ENCODE assay signal across 24 cellular contexts in genomic region chr1:28571911-28572310, GRCh38. TPM values are rescaled to one million over a fixed set of nuclear protein-coding genes. Genes with fewer than 3 reads are reported as not detected.
"Had no signal": no experiment of that assay in that cellular context is flagged by ENCODE, and none has a peak within 500 bp of the region (broad histone marks: within the 10 kb centered on the region; RNA-seq: fewer than 3 reads in every experiment).

No MANE protein-coding gene starts in this region.

- H3K36me3 ChIP-seq: colonic mucosa had no signal

- H3K4me1 ChIP-seq: adrenal gland, body of pancreas, colonic mucosa, esophagus squamous epithelium had no signal

- H3K4me1 Mint-ChIP-seq: activated CD4-positive, alpha-beta T cell treated with anti-CD3 and anti-CD28 coated beads, Interleukin-2, amount 10 ng/mL, durations not matched to agents 7 days and 5 days; activated naive CD4-positive, alpha-beta T cell treated with anti-CD3 and anti-CD28 coated beads, Interleukin-2, amount 50 U/mL, for 24 hours; activated naive CD8-positive, alpha-beta T cell treated with anti-CD3 and anti-CD28 coated beads for 36 hours; activated naive CD8-positive, alpha-beta T cell treated with anti-CD3 and anti-CD28 coated beads, Interleukin-2, amount 50 U/mL, for 24 hours had no signal

- H3K27me3 ChIP-seq: adrenal gland, body of pancreas, colonic mucosa, esophagus squamous epithelium had no signal

- H3K9me3 Mint-ChIP-seq: activated CD4-positive, alpha-beta memory T cell treated with anti-CD3 and anti-CD28 coated beads, Interleukin-2, amount 10 ng/mL, durations not matched to agents 7 days and 5 days; activated CD4-positive, alpha-beta T cell treated with anti-CD3 and anti-CD28 coated beads, Interleukin-2, amount 10 ng/mL, durations not matched to agents 7 days and 5 days; activated naive CD4-positive, alpha-beta T cell treated with anti-CD3 and anti-CD28 coated beads, Interleukin-2, amount 50 U/mL, for 24 hours; activated naive CD8-positive, alpha-beta T cell treated with anti-CD3 and anti-CD28 coated beads for 36 hours; activated naive CD8-positive, alpha-beta T cell treated with anti-CD3 and anti-CD28 coated beads, Interleukin-2, amount 50 U/mL, for 24 hours; activated T-cell treated with anti-CD3 and anti-CD28 coated beads, Interleukin-2, amount 50 U/mL, for 24 hours; activated T-cell treated with anti-CD3 and anti-CD28 coated beads, Interleukin-2, amount 50 U/mL, for 72 hours; T-cell had no signal

- H3K27ac ChIP-seq: adrenal gland, body of pancreas, colonic mucosa, esophagus squamous epithelium had no signal

- H3K27me3 Mint-ChIP-seq: activated CD4-positive, alpha-beta memory T cell treated with anti-CD3 and anti-CD28 coated beads, Interleukin-2, amount 10 ng/mL, durations not matched to agents 7 days and 5 days; activated CD4-positive, alpha-beta T cell treated with anti-CD3 and anti-CD28 coated beads, Interleukin-2, amount 10 ng/mL, durations not matched to agents 7 days and 5 days; activated naive CD4-positive, alpha-beta T cell treated with anti-CD3 and anti-CD28 coated beads, Interleukin-2, amount 50 U/mL, for 24 hours; activated naive CD8-positive, alpha-beta T cell treated with anti-CD3 and anti-CD28 coated beads for 36 hours; activated naive CD8-positive, alpha-beta T cell treated with anti-CD3 and anti-CD28 coated beads, Interleukin-2, amount 50 U/mL, for 24 hours; activated T-cell treated with anti-CD3 and anti-CD28 coated beads, Interleukin-2, amount 50 U/mL, for 24 hours; T-cell had no signal

- H3K4me3 Mint-ChIP-seq: activated CD4-positive, alpha-beta memory T cell treated with anti-CD3 and anti-CD28 coated beads, Interleukin-2, amount 10 ng/mL, durations not matched to agents 7 days and 5 days; activated CD4-positive, alpha-beta T cell treated with anti-CD3 and anti-CD28 coated beads, Interleukin-2, amount 10 ng/mL, durations not matched to agents 7 days and 5 days; activated naive CD4-positive, alpha-beta T cell treated with anti-CD3 and anti-CD28 coated beads, Interleukin-2, amount 50 U/mL, for 24 hours; activated naive CD8-positive, alpha-beta T cell treated with anti-CD3 and anti-CD28 coated beads for 36 hours; activated naive CD8-positive, alpha-beta T cell treated with anti-CD3 and anti-CD28 coated beads, Interleukin-2, amount 50 U/mL, for 24 hours; activated T-cell treated with anti-CD3 and anti-CD28 coated beads, Interleukin-2, amount 50 U/mL, for 24 hours; activated T-cell treated with anti-CD3 and anti-CD28 coated beads, Interleukin-2, amount 50 U/mL, for 72 hours; T-cell had no signal

- H3K4me3 ChIP-seq: adrenal gland, body of pancreas, colonic mucosa, esophagus squamous epithelium had no signal

- H3K9me3 ChIP-seq: adrenal gland, body of pancreas, colonic mucosa, esophagus squamous epithelium had no signal

- H3K27ac Mint-ChIP-seq: activated CD4-positive, alpha-beta memory T cell treated with anti-CD3 and anti-CD28 coated beads, Interleukin-2, amount 10 ng/mL, durations not matched to agents 7 days and 5 days; activated CD4-positive, alpha-beta T cell treated with anti-CD3 and anti-CD28 coated beads, Interleukin-2, amount 10 ng/mL, durations not matched to agents 7 days and 5 days; activated naive CD4-positive, alpha-beta T cell treated with anti-CD3 and anti-CD28 coated beads, Interleukin-2, amount 50 U/mL, for 24 hours; activated naive CD8-positive, alpha-beta T cell treated with anti-CD3 and anti-CD28 coated beads for 36 hours; activated naive CD8-positive, alpha-beta T cell treated with anti-CD3 and anti-CD28 coated beads, Interleukin-2, amount 50 U/mL, for 24 hours; T-cell had no signal

- DNase-seq: activated CD4-positive, alpha-beta memory T cell treated with anti-CD3 and anti-CD28 coated beads, Interleukin-2, amount 10 ng/mL, durations not matched to agents 7 days and 5 days; activated CD4-positive, alpha-beta T cell treated with anti-CD3 and anti-CD28 coated beads for 1 hour; activated CD4-positive, alpha-beta T cell treated with anti-CD3 and anti-CD28 coated beads for 4 hours; activated CD4-positive, alpha-beta T cell treated with anti-CD3 and anti-CD28 coated beads, Interleukin-2, amount 10 ng/mL, durations not matched to agents 7 days and 5 days; activated CD4-positive, alpha-beta T cell treated with anti-CD3 and anti-CD28 coated beads, Interleukin-2, amount 50 U/mL, for 4 hours; activated CD8-positive, alpha-beta memory T cell treated with anti-CD3 and anti-CD28 coated beads, Interleukin-2, amount 50 U/mL, for 48 hours; activated gamma-delta T cell; activated naive CD4-positive, alpha-beta T cell; activated naive CD8-positive, alpha-beta T cell treated with anti-CD3 and anti-CD28 coated beads for 36 hours; activated naive CD8-positive, alpha-beta T cell treated with anti-CD3 and anti-CD28 coated beads, Interleukin-2, amount 50 U/mL, for 24 hours; activated T-cell treated with anti-CD3 and anti-CD28 coated beads for 4 hours; activated T-cell treated with anti-CD3 and anti-CD28 coated beads, Interleukin-2, amount 50 U/mL, for 24 hours; activated T-cell treated with anti-CD3 and anti-CD28 coated beads, Interleukin-2, amount 50 U/mL, for 72 hours; adrenal gland; amygdala; body of pancreas; caudate nucleus; colonic mucosa; effector CD8-positive, alpha-beta T cell; esophagus squamous epithelium; head of caudate nucleus; T-cell; T-helper 2 cell had no signal

- ATAC-seq: activated naive CD8-positive, alpha-beta T cell treated with anti-CD3 and anti-CD28 coated beads, Interleukin-2, amount 50 U/mL, for 24 hours; body of pancreas; T-cell had no signal

RNA-seq across cellular contexts. Expression of gene RAB42, which starts 20.2 kb away (rescaled TPM):
- total RNA-seq: activated CD4-positive, alpha-beta memory T cell treated with anti-CD3 and anti-CD28 coated beads, Interleukin-2, amount 10 ng/mL, durations not matched to agents 7 days and 5 days; activated CD4-positive, alpha-beta T cell treated with anti-CD3 and anti-CD28 coated beads, Interleukin-2, amount 10 ng/mL, durations not matched to agents 7 days and 5 days; activated naive CD8-positive, alpha-beta T cell treated with anti-CD3 and anti-CD28 coated beads for 36 hours; T-cell had no signal
